ENCODE assay signal across 1 cellular context in the genomic region with DNA sequence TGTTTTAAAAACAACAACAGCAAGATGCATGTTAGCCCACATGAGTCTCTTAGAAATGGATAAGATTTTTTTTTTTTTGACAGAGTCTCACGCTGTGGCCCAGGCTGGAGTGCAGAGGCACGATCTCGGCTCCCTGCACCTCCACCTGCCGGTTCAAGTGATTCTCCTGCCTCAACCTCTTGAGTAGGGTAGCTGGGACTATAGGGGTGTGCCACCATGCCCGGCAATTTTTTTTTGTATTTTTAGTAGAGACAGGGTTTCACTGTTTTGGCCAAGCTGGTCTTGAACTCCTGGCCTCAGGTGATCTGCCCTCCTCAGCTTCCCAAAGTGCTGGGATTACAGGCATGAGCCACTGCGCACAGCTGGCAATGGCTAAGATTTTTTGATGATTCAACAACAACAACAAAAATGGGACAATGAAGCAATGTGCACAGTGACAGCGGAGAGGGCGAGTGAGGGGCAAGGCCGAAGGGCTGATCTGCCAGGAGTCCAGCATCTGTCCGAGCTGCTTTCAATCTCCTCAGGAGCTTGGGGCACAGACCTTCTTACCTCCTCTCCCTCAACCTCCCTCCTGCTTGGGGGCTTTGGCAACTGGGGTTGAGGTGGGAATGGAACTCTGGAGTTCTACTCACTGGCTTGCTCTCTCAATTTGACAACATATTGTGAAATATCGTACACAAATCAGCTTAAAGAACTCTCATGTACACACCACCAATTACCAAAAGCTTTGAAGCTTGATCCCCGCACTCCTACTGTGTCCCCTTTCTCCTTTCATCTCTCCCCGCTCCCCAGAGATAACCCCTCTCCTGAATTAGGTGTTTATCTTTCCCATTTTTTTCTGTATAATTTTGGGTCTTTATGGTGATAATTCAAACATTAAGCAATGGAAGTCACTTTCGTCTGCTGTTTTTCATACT.
TF ChIP-seq lines count a peak whose summit lies in the region.

No MANE protein-coding gene starts in this region.

TF ChIP-seq in HepG2, 621 proteins besides CTCF, POLR2A, EP300 and RAD21 (continued from another document and continues in another):
- TF ChIP-seq, protein P1, sequence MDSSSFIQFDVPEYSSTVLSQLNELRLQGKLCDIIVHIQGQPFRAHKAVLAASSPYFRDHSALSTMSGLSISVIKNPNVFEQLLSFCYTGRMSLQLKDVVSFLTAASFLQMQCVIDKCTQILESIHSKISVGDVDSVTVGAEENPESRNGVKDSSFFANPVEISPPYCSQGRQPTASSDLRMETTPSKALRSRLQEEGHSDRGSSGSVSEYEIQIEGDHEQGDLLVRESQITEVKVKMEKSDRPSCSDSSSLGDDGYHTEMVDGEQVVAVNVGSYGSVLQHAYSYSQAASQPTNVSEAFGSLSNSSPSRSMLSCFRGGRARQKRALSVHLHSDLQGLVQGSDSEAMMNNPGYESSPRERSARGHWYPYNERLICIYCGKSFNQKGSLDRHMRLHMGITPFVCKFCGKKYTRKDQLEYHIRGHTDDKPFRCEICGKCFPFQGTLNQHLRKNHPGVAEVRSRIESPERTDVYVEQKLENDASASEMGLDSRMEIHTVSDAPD (CRISPR knock-in tag; IDR thresholded peaks at IDR 0.05) = peak; percentile 61; the same call in 1 of the 2 replicates
- TF ChIP-seq PPARG (CRISPR knock-in tag; conservative IDR thresholded peaks at IDR 0.05) (peak; percentile 60; the same call in 1 of the 2 replicates), FLYWCH1 (CRISPR knock-in tag; IDR thresholded peaks at IDR 0.05) (no peak), RBM22 (optimal IDR thresholded peaks at IDR 0.05; ENCODE audit: low read length) (no peak), FOSL2 (CRISPR knock-in tag; IDR thresholded peaks at IDR 0.05) (peak; percentile 59; the same call in 1 of the 2 replicates), ZSCAN29 (CRISPR knock-in tag; conservative IDR thresholded peaks at IDR 0.05) (no peak), NCOA2 (CRISPR knock-in tag; IDR thresholded peaks at IDR 0.05) (peak; percentile 74), NR2C2 (CRISPR knock-in tag; IDR thresholded peaks at IDR 0.05; ENCODE audit: borderline replicate concordance) (peak; percentile 51; the same call in 1 of the 2 replicates), ZNF644 (CRISPR knock-in tag; IDR thresholded peaks at IDR 0.05; ENCODE audit: low read depth) (peak; percentile 46; the same call in 1 of the 2 replicates), SMAD1 (CRISPR knock-in tag; IDR thresholded peaks at IDR 0.05; ENCODE audit: borderline replicate concordance, low read depth) (peak; percentile 22; the same call in 1 of the 2 replicates), CEBPB (IDR thresholded peaks at IDR 0.05; ENCODE audit: borderline replicate concordance, low read depth, low read length) (peak; percentile 86), MIXL1 (CRISPR knock-in tag; IDR thresholded peaks at IDR 0.05) (peak; percentile 26; the same call in 1 of the 2 replicates), ZNF703 (CRISPR knock-in tag; IDR thresholded peaks at IDR 0.05; ENCODE audit: borderline replicate concordance) (peak; percentile 11; the same call in 1 of the 2 replicates), RARA (CRISPR knock-in tag; IDR thresholded peaks at IDR 0.05) (peak; percentile 56), ZBTB7B (CRISPR knock-in tag; IDR thresholded peaks at IDR 0.05) (peak; percentile 12; the same call in 1 of the 2 replicates), SOX5 (CRISPR knock-in tag; IDR thresholded peaks at IDR 0.05; ENCODE audit: borderline replicate concordance) (peak; percentile 35; the same call in 1 of the 2 replicates), ZNF563 (CRISPR knock-in tag; IDR thresholded peaks at IDR 0.05) (peak; percentile 26; the same call in 1 of the 2 replicates), ZNF510 (CRISPR knock-in tag; IDR thresholded peaks at IDR 0.05; ENCODE audit: low read depth) (0 out of 2 replicates have a peak, but pooled peaks have one; percentile 53), ZNF746 (CRISPR knock-in tag; IDR thresholded peaks at IDR 0.05) (peak; percentile 55), ZNF160 (CRISPR knock-in tag; IDR thresholded peaks at IDR 0.05) (no peak), SNAPC2 (CRISPR knock-in tag; IDR thresholded peaks at IDR 0.05) (no peak), ZNF761 (CRISPR knock-in tag; conservative IDR thresholded peaks at IDR 0.05) (0 out of 2 replicates have a peak, but pooled peaks have one; percentile 53), HNF4G (IDR thresholded peaks at IDR 0.05; ENCODE audit: borderline replicate concordance, low read depth, low read length) (0 out of 2 replicates have a peak, but pooled peaks have one; percentile 15), HNF4G (CRISPR knock-in tag; IDR thresholded peaks at IDR 0.05; ENCODE audit: borderline replicate concordance, low read depth) (no peak), TARDBP (CRISPR knock-in tag; IDR thresholded peaks at IDR 0.05) (peak; percentile 76; the same call in 1 of the 2 replicates), ZNF317 (CRISPR knock-in tag; IDR thresholded peaks at IDR 0.05) (no peak), NCOR1 (IDR thresholded peaks at IDR 0.05; ENCODE audit: borderline replicate concordance, low read length) (peak; percentile 75; the same call in 1 of the 2 replicates)
- TF ChIP-seq, protein P2, sequence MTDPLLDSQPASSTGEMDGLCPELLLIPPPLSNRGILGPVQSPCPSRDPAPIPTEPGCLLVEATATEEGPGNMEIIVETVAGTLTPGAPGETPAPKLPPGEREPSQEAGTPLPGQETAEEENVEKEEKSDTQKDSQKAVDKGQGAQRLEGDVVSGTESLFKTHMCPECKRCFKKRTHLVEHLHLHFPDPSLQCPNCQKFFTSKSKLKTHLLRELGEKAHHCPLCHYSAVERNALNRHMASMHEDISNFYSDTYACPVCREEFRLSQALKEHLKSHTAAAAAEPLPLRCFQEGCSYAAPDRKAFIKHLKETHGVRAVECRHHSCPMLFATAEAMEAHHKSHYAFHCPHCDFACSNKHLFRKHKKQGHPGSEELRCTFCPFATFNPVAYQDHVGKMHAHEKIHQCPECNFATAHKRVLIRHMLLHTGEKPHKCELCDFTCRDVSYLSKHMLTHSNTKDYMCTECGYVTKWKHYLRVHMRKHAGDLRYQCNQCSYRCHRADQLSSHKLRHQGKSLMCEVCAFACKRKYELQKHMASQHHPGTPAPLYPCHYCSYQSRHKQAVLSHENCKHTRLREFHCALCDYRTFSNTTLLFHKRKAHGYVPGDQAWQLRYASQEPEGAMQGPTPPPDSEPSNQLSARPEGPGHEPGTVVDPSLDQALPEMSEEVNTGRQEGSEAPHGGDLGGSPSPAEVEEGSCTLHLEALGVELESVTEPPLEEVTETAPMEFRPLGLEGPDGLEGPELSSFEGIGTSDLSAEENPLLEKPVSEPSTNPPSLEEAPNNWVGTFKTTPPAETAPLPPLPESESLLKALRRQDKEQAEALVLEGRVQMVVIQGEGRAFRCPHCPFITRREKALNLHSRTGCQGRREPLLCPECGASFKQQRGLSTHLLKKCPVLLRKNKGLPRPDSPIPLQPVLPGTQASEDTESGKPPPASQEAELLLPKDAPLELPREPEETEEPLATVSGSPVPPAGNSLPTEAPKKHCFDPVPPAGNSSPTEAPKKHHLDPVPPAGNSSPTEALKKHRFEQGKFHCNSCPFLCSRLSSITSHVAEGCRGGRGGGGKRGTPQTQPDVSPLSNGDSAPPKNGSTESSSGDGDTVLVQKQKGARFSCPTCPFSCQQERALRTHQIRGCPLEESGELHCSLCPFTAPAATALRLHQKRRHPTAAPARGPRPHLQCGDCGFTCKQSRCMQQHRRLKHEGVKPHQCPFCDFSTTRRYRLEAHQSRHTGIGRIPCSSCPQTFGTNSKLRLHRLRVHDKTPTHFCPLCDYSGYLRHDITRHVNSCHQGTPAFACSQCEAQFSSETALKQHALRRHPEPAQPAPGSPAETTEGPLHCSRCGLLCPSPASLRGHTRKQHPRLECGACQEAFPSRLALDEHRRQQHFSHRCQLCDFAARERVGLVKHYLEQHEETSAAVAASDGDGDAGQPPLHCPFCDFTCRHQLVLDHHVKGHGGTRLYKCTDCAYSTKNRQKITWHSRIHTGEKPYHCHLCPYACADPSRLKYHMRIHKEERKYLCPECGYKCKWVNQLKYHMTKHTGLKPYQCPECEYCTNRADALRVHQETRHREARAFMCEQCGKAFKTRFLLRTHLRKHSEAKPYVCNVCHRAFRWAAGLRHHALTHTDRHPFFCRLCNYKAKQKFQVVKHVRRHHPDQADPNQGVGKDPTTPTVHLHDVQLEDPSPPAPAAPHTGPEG (CRISPR knock-in tag; IDR thresholded peaks at IDR 0.05) = no peak
- TF ChIP-seq, protein P3, sequence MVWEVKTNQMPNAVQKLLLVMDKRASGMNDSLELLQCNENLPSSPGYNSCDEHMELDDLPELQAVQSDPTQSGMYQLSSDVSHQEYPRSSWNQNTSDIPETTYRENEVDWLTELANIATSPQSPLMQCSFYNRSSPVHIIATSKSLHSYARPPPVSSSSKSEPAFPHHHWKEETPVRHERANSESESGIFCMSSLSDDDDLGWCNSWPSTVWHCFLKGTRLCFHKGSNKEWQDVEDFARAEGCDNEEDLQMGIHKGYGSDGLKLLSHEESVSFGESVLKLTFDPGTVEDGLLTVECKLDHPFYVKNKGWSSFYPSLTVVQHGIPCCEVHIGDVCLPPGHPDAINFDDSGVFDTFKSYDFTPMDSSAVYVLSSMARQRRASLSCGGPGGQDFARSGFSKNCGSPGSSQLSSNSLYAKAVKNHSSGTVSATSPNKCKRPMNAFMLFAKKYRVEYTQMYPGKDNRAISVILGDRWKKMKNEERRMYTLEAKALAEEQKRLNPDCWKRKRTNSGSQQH (CRISPR knock-in tag; IDR thresholded peaks at IDR 0.05; ENCODE audit: low read depth) = no peak
- TF ChIP-seq, protein P4, sequence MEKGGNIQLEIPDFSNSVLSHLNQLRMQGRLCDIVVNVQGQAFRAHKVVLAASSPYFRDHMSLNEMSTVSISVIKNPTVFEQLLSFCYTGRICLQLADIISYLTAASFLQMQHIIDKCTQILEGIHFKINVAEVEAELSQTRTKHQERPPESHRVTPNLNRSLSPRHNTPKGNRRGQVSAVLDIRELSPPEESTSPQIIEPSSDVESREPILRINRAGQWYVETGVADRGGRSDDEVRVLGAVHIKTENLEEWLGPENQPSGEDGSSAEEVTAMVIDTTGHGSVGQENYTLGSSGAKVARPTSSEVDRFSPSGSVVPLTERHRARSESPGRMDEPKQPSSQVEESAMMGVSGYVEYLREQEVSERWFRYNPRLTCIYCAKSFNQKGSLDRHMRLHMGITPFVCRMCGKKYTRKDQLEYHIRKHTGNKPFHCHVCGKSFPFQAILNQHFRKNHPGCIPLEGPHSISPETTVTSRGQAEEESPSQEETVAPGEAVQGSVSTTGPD (CRISPR knock-in tag; IDR thresholded peaks at IDR 0.05) = peak; percentile 59; the same call in 1 of the 2 replicates
- TF ChIP-seq, protein P5, sequence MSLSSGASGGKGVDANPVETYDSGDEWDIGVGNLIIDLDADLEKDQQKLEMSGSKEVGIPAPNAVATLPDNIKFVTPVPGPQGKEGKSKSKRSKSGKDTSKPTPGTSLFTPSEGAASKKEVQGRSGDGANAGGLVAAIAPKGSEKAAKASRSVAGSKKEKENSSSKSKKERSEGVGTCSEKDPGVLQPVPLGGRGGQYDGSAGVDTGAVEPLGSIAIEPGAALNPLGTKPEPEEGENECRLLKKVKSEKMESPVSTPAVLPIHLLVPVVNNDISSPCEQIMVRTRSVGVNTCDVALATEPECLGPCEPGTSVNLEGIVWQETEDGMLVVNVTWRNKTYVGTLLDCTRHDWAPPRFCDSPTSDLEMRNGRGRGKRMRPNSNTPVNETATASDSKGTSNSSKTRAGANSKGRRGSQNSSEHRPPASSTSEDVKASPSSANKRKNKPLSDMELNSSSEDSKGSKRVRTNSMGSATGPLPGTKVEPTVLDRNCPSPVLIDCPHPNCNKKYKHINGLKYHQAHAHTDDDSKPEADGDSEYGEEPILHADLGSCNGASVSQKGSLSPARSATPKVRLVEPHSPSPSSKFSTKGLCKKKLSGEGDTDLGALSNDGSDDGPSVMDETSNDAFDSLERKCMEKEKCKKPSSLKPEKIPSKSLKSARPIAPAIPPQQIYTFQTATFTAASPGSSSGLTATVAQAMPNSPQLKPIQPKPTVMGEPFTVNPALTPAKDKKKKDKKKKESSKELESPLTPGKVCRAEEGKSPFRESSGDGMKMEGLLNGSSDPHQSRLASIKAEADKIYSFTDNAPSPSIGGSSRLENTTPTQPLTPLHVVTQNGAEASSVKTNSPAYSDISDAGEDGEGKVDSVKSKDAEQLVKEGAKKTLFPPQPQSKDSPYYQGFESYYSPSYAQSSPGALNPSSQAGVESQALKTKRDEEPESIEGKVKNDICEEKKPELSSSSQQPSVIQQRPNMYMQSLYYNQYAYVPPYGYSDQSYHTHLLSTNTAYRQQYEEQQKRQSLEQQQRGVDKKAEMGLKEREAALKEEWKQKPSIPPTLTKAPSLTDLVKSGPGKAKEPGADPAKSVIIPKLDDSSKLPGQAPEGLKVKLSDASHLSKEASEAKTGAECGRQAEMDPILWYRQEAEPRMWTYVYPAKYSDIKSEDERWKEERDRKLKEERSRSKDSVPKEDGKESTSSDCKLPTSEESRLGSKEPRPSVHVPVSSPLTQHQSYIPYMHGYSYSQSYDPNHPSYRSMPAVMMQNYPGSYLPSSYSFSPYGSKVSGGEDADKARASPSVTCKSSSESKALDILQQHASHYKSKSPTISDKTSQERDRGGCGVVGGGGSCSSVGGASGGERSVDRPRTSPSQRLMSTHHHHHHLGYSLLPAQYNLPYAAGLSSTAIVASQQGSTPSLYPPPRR (CRISPR knock-in tag; IDR thresholded peaks at IDR 0.05; ENCODE audit: borderline replicate concordance) = peak; percentile 84
- TF ChIP-seq, protein P6, sequence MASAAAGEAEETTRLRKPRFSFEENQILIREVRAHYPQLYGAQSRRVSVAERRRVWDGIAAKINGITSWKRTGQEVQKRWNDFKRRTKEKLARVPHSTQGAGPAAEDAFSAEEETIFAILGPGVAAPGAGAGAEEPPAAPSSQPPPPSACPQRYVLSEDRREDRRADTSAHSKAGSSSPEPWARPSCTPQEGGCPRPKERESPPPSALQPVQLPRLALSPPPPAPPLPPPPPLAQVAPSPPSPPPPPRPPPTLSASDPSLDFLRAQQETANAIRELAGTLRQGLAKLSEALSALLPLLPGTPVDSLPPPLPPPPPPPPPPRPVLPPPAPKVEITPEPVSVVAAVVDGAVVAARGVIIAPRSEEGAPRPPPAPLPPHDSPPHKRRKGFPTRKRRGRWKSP (CRISPR knock-in tag; IDR thresholded peaks at IDR 0.05) = no peak; the same call in 1 of the 2 replicates
